In genomic region chr5:29079771-29080170, GRCh38 we compare ENCODE assay signal across 19 cellular contexts.
DNase-seq lines count a peak whose midpoint lies in the region; ATAC-seq and TF ChIP-seq lines count a peak whose summit lies in the region.
"Had no signal": no experiment of that assay in that cellular context is flagged by ENCODE, and none has a peak within 500 bp of the region (broad histone marks: within the 10 kb centered on the region; RNA-seq: fewer than 3 reads in every experiment).

No MANE protein-coding gene starts in this region.

- no peak overlapping the region for H3K23ac ChIP-seq in H9 (ENCODE audit: insufficient read length, low read depth, low read length)

- WGBS in H9 (ENCODE audit: extremely low coverage, insufficient read length, low lambda C conversion rate) = no CpG with 5 or more reads among the region's 3 CpGs

- no peak overlapping the region for H2AFZ ChIP-seq in H9 (ENCODE audit: low read length)

- no peaks in the 10 kb centered on the region for H3K4me1 ChIP-seq in H9 (ENCODE audit: insufficient read depth, low read length)
- H3K4me1 ChIP-seq in tibial artery = no peaks in the 10 kb centered on the region

- H3K4ac ChIP-seq in H9 (ENCODE audit: low read depth, low read length) = no peak overlapping the region

- H2BK120ac ChIP-seq in H9 (ENCODE audit: low read depth, low read length, poor library complexity, severe bottlenecking) = no peak overlapping the region

- no peak overlapping the region for H3K4me3 Mint-ChIP-seq in H9
- H3K4me3 Mint-ChIP-seq in activated T-cell treated with anti-CD3 and anti-CD28 coated beads, Interleukin-2, amount 50 U/mL, for 4 hours = no peak overlapping the region
- H3K4me3 Mint-ChIP-seq in stimulated activated memory B cell treated with anti-CD40 and anti-IgM and Interleukin-4, amounts not matched to agents 10 μg/mL and 1 μg/mL and 100 μg/mL, for 72 hours = no peak overlapping the region
- H3K4me3 Mint-ChIP-seq: natural killer cell treated with Interleukin-12 subunit alpha and Interleukin-12 subunit beta and Interleukin-15 and Interleukin-18, amount 100 ng/mL, for 72 hours had no signal

- no peak overlapping the region for H2AK5ac ChIP-seq in H9 (ENCODE audit: insufficient read length, low read length)

- no peaks in the 10 kb centered on the region for H3K23me2 ChIP-seq in H9 (ENCODE audit: insufficient read length, low read depth, low read length, poor library complexity, severe bottlenecking)

- no peaks in the 10 kb centered on the region for H3K79me2 ChIP-seq in H9 (ENCODE audit: insufficient read depth, low read length)

- no peak overlapping the region for H2BK15ac ChIP-seq in H9 (ENCODE audit: low read depth, low read length)

- H4K20me1 ChIP-seq in H9 (ENCODE audit: control insufficient read depth, insufficient read depth, insufficient read length) = no peaks in the 10 kb centered on the region

- H4K91ac ChIP-seq in H9 (ENCODE audit: insufficient read length, low read depth, low read length) = no peak overlapping the region

- H3K56ac ChIP-seq in H9 (ENCODE audit: insufficient read length, low read depth, low read length) = no peak overlapping the region

- H3K27ac Mint-ChIP-seq in H9 = no peak overlapping the region
- H3K27ac Mint-ChIP-seq in stimulated activated memory B cell treated with anti-CD40 and anti-IgM and Interleukin-4, amounts not matched to agents 10 μg/mL and 1 μg/mL and 100 μg/mL, for 72 hours = no peak overlapping the region
- H3K27ac Mint-ChIP-seq: natural killer cell treated with Interleukin-12 subunit alpha and Interleukin-12 subunit beta and Interleukin-15 and Interleukin-18, amount 100 ng/mL, for 72 hours had no signal

- H3K36me3 ChIP-seq in tibial artery = no peaks in the 10 kb centered on the region

- H3K27me3 Mint-ChIP-seq in H9 (ENCODE audit: low read depth) = no peaks in the 10 kb centered on the region
- H3K27me3 Mint-ChIP-seq in activated T-cell treated with anti-CD3 and anti-CD28 coated beads, Interleukin-2, amount 50 U/mL, for 4 hours (ENCODE audit: low read depth) = no peaks in the 10 kb centered on the region
- H3K27me3 Mint-ChIP-seq in stimulated activated memory B cell treated with anti-CD40 and anti-IgM and Interleukin-4, amounts not matched to agents 10 μg/mL and 1 μg/mL and 100 μg/mL, for 72 hours = no peaks in the 10 kb centered on the region
- H3K27me3 Mint-ChIP-seq: natural killer cell treated with Interleukin-12 subunit alpha and Interleukin-12 subunit beta and Interleukin-15 and Interleukin-18, amount 100 ng/mL, for 72 hours had no signal

- no peak overlapping the region for H3K18ac ChIP-seq in H9 (ENCODE audit: insufficient read length, low read depth, low read length)

- no peaks in the 10 kb centered on the region for H3K9me3 ChIP-seq in H9 (ENCODE audit: control insufficient read depth, low read depth, low read length)
- no peaks in the 10 kb centered on the region for H3K9me3 ChIP-seq in tibial artery

- H3K36me3 Mint-ChIP-seq in H9 (ENCODE audit: insufficient read depth in 1 of 3, low read depth in 3 of 3) = no peaks in the 10 kb centered on the region; a peak in 1 of 7 replicates
- no peaks in the 10 kb centered on the region for H3K36me3 Mint-ChIP-seq in activated T-cell treated with anti-CD3 and anti-CD28 coated beads, Interleukin-2, amount 50 U/mL, for 4 hours (ENCODE audit: insufficient read depth)
- no peaks in the 10 kb centered on the region for H3K36me3 Mint-ChIP-seq in stimulated activated memory B cell treated with anti-CD40 and anti-IgM and Interleukin-4, amounts not matched to agents 10 μg/mL and 1 μg/mL and 100 μg/mL, for 72 hours
- H3K36me3 Mint-ChIP-seq: natural killer cell treated with Interleukin-12 subunit alpha and Interleukin-12 subunit beta and Interleukin-15 and Interleukin-18, amount 100 ng/mL, for 72 hours had no signal

- intact Hi-C loops in tibial artery (cut with DNase I; ENCODE audit: low total_unique reads) = no loop called here

- H2BK12ac ChIP-seq in H9 (ENCODE audit: insufficient read length, low read depth, low read length) = no peak overlapping the region

- H3K14ac ChIP-seq in H9 (ENCODE audit: insufficient read depth, low read length) = no peak overlapping the region

- no peak overlapping the region for H3K4me3 ChIP-seq in tibial artery

- H3K9me3 Mint-ChIP-seq in H9 = no peaks in the 10 kb centered on the region
- H3K9me3 Mint-ChIP-seq in activated T-cell treated with anti-CD3 and anti-CD28 coated beads, Interleukin-2, amount 50 U/mL, for 4 hours = peaks cover 9% of the 10 kb centered on the region
- H3K9me3 Mint-ChIP-seq in stimulated activated memory B cell treated with anti-CD40 and anti-IgM and Interleukin-4, amounts not matched to agents 10 μg/mL and 1 μg/mL and 100 μg/mL, for 72 hours = peaks cover 2% of the 10 kb centered on the region

- H4K8ac ChIP-seq in H9 (replicated peaks; ENCODE audit: insufficient read length, low read depth, low read length) = no peak overlapping the region

- no peak overlapping the region for H3K4me2 ChIP-seq in H9 (ENCODE audit: insufficient read depth, insufficient read length, low read length)

- H3K9ac ChIP-seq in H9 (ENCODE audit: extremely low read depth, insufficient read length, low read length) = no peak overlapping the region

- TF ChIP-seq CTCF in 22Rv1 (IDR thresholded peaks at IDR 0.05) (peak; percentile 22), H9 (conservative IDR thresholded peaks at IDR 0.05) (peak; percentile 71), tibial artery (IDR thresholded peaks at IDR 0.05) (no peak)

- no peak for ATAC-seq in activated T-cell treated with anti-CD3 and anti-CD28 coated beads, Interleukin-2, amount 50 U/mL, for 4 hours
- ATAC-seq in stimulated activated memory B cell treated with anti-CD40 and anti-IgM and Interleukin-4, amounts not matched to agents 10 μg/mL and 1 μg/mL and 100 μg/mL, for 72 hours = no peak
- no peak for ATAC-seq in HG03139 (IDR thresholded peaks at IDR 0.05; ENCODE audit: unreplicated experiment)
- ATAC-seq: HCT116; natural killer cell treated with Interleukin-12 subunit alpha and Interleukin-12 subunit beta and Interleukin-15 and Interleukin-18, amount 100 ng/mL, for 72 hours; stimulated activated naive CD8-positive, alpha-beta T cell treated with anti-CD3 and anti-CD28 coated beads, Interleukin-15, Interleukin-2, amounts not matched to agents 100 U/mL and 50 U/mL, for 24 hours had no signal

- DNase-seq in H9 = peak; percentile 63
- DNase-seq in OCI-M1 (lab: John Stamatoyannopoulos, UW) = peak; percentile 21
- peak; percentile 1 for DNase-seq in glomerular visceral epithelial cell (ENCODE audit: extremely low spot score)
- DNase-seq in activated T-cell treated with anti-CD3 and anti-CD28 coated beads, Interleukin-2, amount 50 U/mL, for 4 hours = no peak
- no peak for DNase-seq in tibial artery
- DNase-seq: activated CD4-positive, alpha-beta T cell treated with anti-CD3 and anti-CD28 coated beads for 4 hours; activated CD8-positive, alpha-beta memory T cell treated with anti-CD3 and anti-CD28 coated beads, Interleukin-2, amount 50 U/mL, for 48 hours; activated naive CD4-positive, alpha-beta T cell; aorta; GF-D8; mammary epithelial cell; NCI-H1105; stimulated activated naive CD8-positive, alpha-beta T cell treated with anti-CD3 and anti-CD28 coated beads, Interleukin-15, Interleukin-2, amounts not matched to agents 100 U/mL and 50 U/mL, for 24 hours; T-helper 2 cell had no signal

- H2BK20ac ChIP-seq in H9 (ENCODE audit: low read depth, low read length, poor library complexity, severe bottlenecking) = no peak overlapping the region

- no peak overlapping the region for H4K5ac ChIP-seq in H9 (ENCODE audit: insufficient read length, low read depth, low read length)

- H3K27me3 ChIP-seq in H9 (ENCODE audit: insufficient read depth, low read length) (no peaks in the 10 kb centered on the region), tibial artery (no peaks in the 10 kb centered on the region)

- no peaks in the 10 kb centered on the region for H3K79me1 ChIP-seq in H9 (ENCODE audit: insufficient read depth, low read depth, low read length, poor library complexity, severe bottlenecking)

- no peak overlapping the region for H3T11ph ChIP-seq in H9 (ENCODE audit: low read length)

- H3K27ac ChIP-seq in 22Rv1 (no peak overlapping the region), H9 (ENCODE audit: insufficient read length, low read depth, low read length) (no peak overlapping the region), tibial artery (no peak overlapping the region)

- H2BK5ac ChIP-seq in H9 (ENCODE audit: insufficient read length, low read length) = no peak overlapping the region

- peaks cover 5 to 11% of the 10 kb centered on the region in 2 experiments; a peak in 3 of 4 replicates for H3K4me1 Mint-ChIP-seq in H9
- H3K4me1 Mint-ChIP-seq in activated T-cell treated with anti-CD3 and anti-CD28 coated beads, Interleukin-2, amount 50 U/mL, for 4 hours (ENCODE audit: low read depth) = no peaks in the 10 kb centered on the region
- H3K4me1 Mint-ChIP-seq in stimulated activated memory B cell treated with anti-CD40 and anti-IgM and Interleukin-4, amounts not matched to agents 10 μg/mL and 1 μg/mL and 100 μg/mL, for 72 hours = no peaks in the 10 kb centered on the region

Comparison
In these comparisons a context has a peak if more than half of its experiments do, and no peak if none do; other contexts are left out.
1. CTCF ChIP-seq: peak in 22Rv1 (single experiment) and H9 (single experiment); none in tibial artery (0 of 2).
2. DNase-seq: peak in H9 (single experiment), OCI-M1 (single experiment) and glomerular visceral epithelial cell (single experiment); none in activated T-cell treated with anti-CD3 and anti-CD28 coated beads, Interleukin-2, amount 50 U/mL, for 4 hours (single experiment) and tibial artery (0 of 2).